In genomic region chr3:13574798-13575451, GRCh38 we compare ENCODE assay signal across 11 cellular contexts. TPM values are rescaled to one million over a fixed set of nuclear protein-coding genes. Genes with fewer than 3 reads are reported as not detected.
A peak's percentile ranks its signal among the peaks of the same experiment; 100 is the strongest.
DNase-seq lines count a peak whose midpoint lies in the region; ATAC-seq and TF ChIP-seq lines count a peak whose summit lies in the region.
"Had no signal": no experiment of that assay in that cellular context is flagged by ENCODE, and none has a peak within 500 bp of the region (broad histone marks: within the 10 kb centered on the region; RNA-seq: fewer than 3 reads in every experiment).

No MANE protein-coding gene starts in this region.

- TF ChIP-seq EP300 in esophagus muscularis mucosa (IDR thresholded peaks at IDR 0.05), result no peak

- ATAC-seq in activated T-cell treated with anti-CD3 and anti-CD28 coated beads, Interleukin-2, amount 50 U/mL, for 72 hours (replicated peaks in 1 of 2), result peak; percentile 66 to 74
- ATAC-seq in CD4-positive, alpha-beta T cell (ENCODE audit: poor library complexity), result no peak
- ATAC-seq: natural killer cell had no signal

- peaks cover 19% of the 10 kb centered on the region for H3K4me1 ChIP-seq in mesendoderm (ENCODE audit: control insufficient read depth, low read depth, low read length)
- no peaks in the 10 kb centered on the region for H3K4me1 ChIP-seq in SJCRH30
- H3K4me1 ChIP-seq in esophagus muscularis mucosa, result peaks cover 0 to 23% (median 14%) of the 10 kb centered on the region in 4 donors

- no peaks in the 10 kb centered on the region for H3K9me3 ChIP-seq in SJCRH30 (replicated peaks)
- no peaks in the 10 kb centered on the region for H3K9me3 ChIP-seq in esophagus muscularis mucosa
- no peaks in the 10 kb centered on the region for H3K9me3 ChIP-seq in CD4-positive, alpha-beta T cell (ENCODE audit: control insufficient read depth, low read length)

- H3K27me3 Mint-ChIP-seq in activated T-cell treated with anti-CD3 and anti-CD28 coated beads, Interleukin-2, amount 50 U/mL, for 72 hours (ENCODE audit: low read depth), result no peaks in the 10 kb centered on the region
- no peaks in the 10 kb centered on the region for H3K27me3 Mint-ChIP-seq in CD4-positive, alpha-beta T cell

- peak overlapping the region; percentile 79 for H2BK5ac ChIP-seq in mesendoderm (ENCODE audit: low read length)

- POLR2A ChIA-PET in CD4-positive, alpha-beta T cell (lab: Charles Lee), result no interaction called here

- H3K4me3 Mint-ChIP-seq in activated T-cell treated with anti-CD3 and anti-CD28 coated beads, Interleukin-2, amount 50 U/mL, for 72 hours, result no peak overlapping the region
- H3K4me3 Mint-ChIP-seq in CD4-positive, alpha-beta T cell, result no peak overlapping the region
- H3K4me3 Mint-ChIP-seq: natural killer cell had no signal

- H3K56ac ChIP-seq in mesendoderm (ENCODE audit: low read length), result peak overlapping the region; percentile 44

- no peaks in the 10 kb centered on the region for H3K36me3 Mint-ChIP-seq in activated T-cell treated with anti-CD3 and anti-CD28 coated beads, Interleukin-2, amount 50 U/mL, for 72 hours (ENCODE audit: insufficient read depth in 2 of 2)
- H3K36me3 Mint-ChIP-seq in CD4-positive, alpha-beta T cell (ENCODE audit: low read depth), result no peaks in the 10 kb centered on the region
- H3K36me3 Mint-ChIP-seq: natural killer cell had no signal

- H2AK5ac ChIP-seq in mesendoderm (ENCODE audit: low read length), result no peak overlapping the region

- no peak for TF ChIP-seq CTCF in esophagus muscularis mucosa (IDR thresholded peaks at IDR 0.05)
- TF ChIP-seq CTCF in CD4-positive, alpha-beta T cell (IDR thresholded peaks at IDR 0.05), result no peak

- DNase-seq in stimulated activated CD4-positive, alpha-beta T cell treated with anti-CD3 and anti-CD28 coated beads, Interleukin-15, amount 100 ng/mL, for 24 hours, result peak; percentile 41
- no peak for DNase-seq in stimulated activated CD4-positive, alpha-beta T cell treated with anti-CD3 and anti-CD28 coated beads, Interleukin-2, amount 100 ng/mL, for 48 hours
- peak; percentile 13 to 15 for DNase-seq in activated T-cell treated with anti-CD3 and anti-CD28 coated beads, Interleukin-2, amount 50 U/mL, for 72 hours
- peak; percentile 78 for DNase-seq in mesendoderm
- no peak for DNase-seq in SJCRH30
- no peak for DNase-seq in superior temporal gyrus (ENCODE audit: extremely low spot score)
- no peak for DNase-seq in esophagus muscularis mucosa (ENCODE audit: extremely low spot score)
- DNase-seq in CD4-positive, alpha-beta T cell, result no peak
- DNase-seq: Calu3, natural killer cell, T-helper 9 cell had no signal

- H4K8ac ChIP-seq in mesendoderm (ENCODE audit: low read depth, low read length), result no peak overlapping the region

- intact Hi-C loops in esophagus muscularis mucosa (cut with DNase I), result no loop called here
- intact Hi-C loops in CD4-positive, alpha-beta T cell (cut with DNase I, micrococcal nuclease), result no loop called here

- H3K4me3 ChIP-seq in mesendoderm (ENCODE audit: low read length) (no peak overlapping the region), SJCRH30 (no peak overlapping the region), esophagus muscularis mucosa (no peak overlapping the region)

- no peaks in the 10 kb centered on the region for H3K27me3 ChIP-seq in mesendoderm (ENCODE audit: insufficient read depth, low read length, poor library complexity)
- H3K27me3 ChIP-seq in SJCRH30, result peaks cover 17% of the 10 kb centered on the region; the same call in 1 of the 2 replicates
- peaks cover 0 to 10% (median 0%) of the 10 kb centered on the region in 4 donors for H3K27me3 ChIP-seq in esophagus muscularis mucosa
- no peaks in the 10 kb centered on the region for H3K27me3 ChIP-seq in CD4-positive, alpha-beta T cell (ENCODE audit: control insufficient read depth, insufficient read depth, low read length)

- WGBS in mesendoderm (ENCODE audit: extremely low coverage, insufficient coverage, low lambda C conversion rate), result no CpG with 5 or more reads among the region's 18 CpGs
- WGBS in esophagus muscularis mucosa, result 68% methylated on average over 13 of the region's 18 CpGs

- H3K9me3 Mint-ChIP-seq in activated T-cell treated with anti-CD3 and anti-CD28 coated beads, Interleukin-2, amount 50 U/mL, for 72 hours, result no peaks in the 10 kb centered on the region
- H3K9me3 Mint-ChIP-seq in CD4-positive, alpha-beta T cell, result no peaks in the 10 kb centered on the region
- H3K9me3 Mint-ChIP-seq: natural killer cell had no signal

- H3K36me3 ChIP-seq in mesendoderm (ENCODE audit: control insufficient read depth, insufficient read depth, low read length) (no peaks in the 10 kb centered on the region), SJCRH30 (no peaks in the 10 kb centered on the region), esophagus muscularis mucosa (peaks cover 0 to 9% (median 4%) of the 10 kb centered on the region in 4 donors)

- no peak overlapping the region for H3K4me2 ChIP-seq in mesendoderm (ENCODE audit: low read length)

- H3K23ac ChIP-seq in mesendoderm (ENCODE audit: low read length), result no peak overlapping the region

- no peaks in the 10 kb centered on the region for H3K79me2 ChIP-seq in mesendoderm (ENCODE audit: control insufficient read depth, insufficient read depth, low read length)

- no peaks in the 10 kb centered on the region for H3K79me1 ChIP-seq in mesendoderm (ENCODE audit: low read length)

- no peak for TF ChIP-seq POLR2A in esophagus muscularis mucosa (IDR thresholded peaks at IDR 0.05; ENCODE audit: low read depth)

- H3K4ac ChIP-seq in mesendoderm (ENCODE audit: low read depth, low read length), result no peak overlapping the region

- H4K5ac ChIP-seq in mesendoderm (ENCODE audit: low read length), result no peak overlapping the region

- CTCF ChIA-PET in CD4-positive, alpha-beta T cell (lab: Charles Lee), result no interaction called here

- no peak overlapping the region for H2BK15ac ChIP-seq in mesendoderm (replicated peaks; ENCODE audit: low read depth)

- H3K27ac ChIP-seq in mesendoderm (ENCODE audit: low read depth, low read length) (peak overlapping the region; percentile 53), SJCRH30 (no peak overlapping the region), esophagus muscularis mucosa (replicated peaks in 1 of 4) (peak overlapping the region in 1 of 4 donors; percentile 22)
- H3K27ac ChIP-seq in CD4-positive, alpha-beta T cell (ENCODE audit: low read depth, low read length), result no peak overlapping the region

- no peak overlapping the region for H2BK120ac ChIP-seq in mesendoderm (ENCODE audit: low read depth, low read length)

- no peak overlapping the region for H3K9ac ChIP-seq in mesendoderm (ENCODE audit: low read length)

- H3K27ac Mint-ChIP-seq in activated T-cell treated with anti-CD3 and anti-CD28 coated beads, Interleukin-2, amount 50 U/mL, for 72 hours, result no peak overlapping the region
- no peak overlapping the region for H3K27ac Mint-ChIP-seq in CD4-positive, alpha-beta T cell
- H3K27ac Mint-ChIP-seq: natural killer cell had no signal

- H3K18ac ChIP-seq in mesendoderm (ENCODE audit: low read length), result peak overlapping the region; percentile 12

- peaks cover 16% of the 10 kb centered on the region for H3K4me1 Mint-ChIP-seq in activated T-cell treated with anti-CD3 and anti-CD28 coated beads, Interleukin-2, amount 50 U/mL, for 72 hours (ENCODE audit: low read depth)
- no peaks in the 10 kb centered on the region for H3K4me1 Mint-ChIP-seq in CD4-positive, alpha-beta T cell (ENCODE audit: low read depth)
- H3K4me1 Mint-ChIP-seq: natural killer cell had no signal

RNA-seq across cellular contexts. Expression of gene FBLN2, which starts 26.0 kb away (rescaled TPM):
- total RNA-seq in activated T-cell treated with anti-CD3 and anti-CD28 coated beads, Interleukin-2, amount 50 U/mL, for 72 hours, result 1 to 10 TPM in 1 of 2 donors, under 1 TPM in 1; 0.49 to 1.1 TPM
- polyA plus RNA-seq in mesendoderm (2013, experiment 1 of 2), result 5.7 TPM
- polyA plus RNA-seq in mesendoderm (2013, experiment 2 of 2), result 5.4 TPM
- not detected in 2 replicates for total RNA-seq in SJCRH30 (2014; rRNA removed; shearing (Covaris generic))
- 100 to 1,000 TPM; 130 to 244 (median 136) TPM for total RNA-seq in esophagus muscularis mucosa
- under 1 TPM; 0.19 to 0.25 TPM for total RNA-seq in CD4-positive, alpha-beta T cell
- total RNA-seq: Calu3 had no signal

Comparison
In these comparisons a context has a peak if more than half of its experiments do, and no peak if none do; other contexts are left out.
1. DNase-seq: peak in stimulated activated CD4-positive, alpha-beta T cell treated with anti-CD3 and anti-CD28 coated beads, Interleukin-15, amount 100 ng/mL, for 24 hours (single experiment), activated T-cell treated with anti-CD3 and anti-CD28 coated beads, Interleukin-2, amount 50 U/mL, for 72 hours (2 of 2) and mesendoderm (single experiment); none in stimulated activated CD4-positive, alpha-beta T cell treated with anti-CD3 and anti-CD28 coated beads, Interleukin-2, amount 100 ng/mL, for 48 hours (0 of 2), SJCRH30 (0 of 2), superior temporal gyrus (single experiment), esophagus muscularis mucosa (single experiment) and CD4-positive, alpha-beta T cell (0 of 10).
2. RNA of gene FBLN2, which starts 26.0 kb away (total RNA-seq): 130 to 244 TPM in esophagus muscularis mucosa; 0.49 to 1.1 TPM in activated T-cell treated with anti-CD3 and anti-CD28 coated beads, Interleukin-2, amount 50 U/mL, for 72 hours, 0.19 to 0.25 TPM in CD4-positive, alpha-beta T cell and not detected in SJCRH30; every median in the first group is over 10 times any median in the second.